ENCODE assay signal across 20 cellular contexts in genomic region chr3:180987344-180987743, GRCh38. TPM values are rescaled to one million over a fixed set of nuclear protein-coding genes. Genes with fewer than 3 reads are reported as not detected.
DNase-seq lines count a peak whose midpoint lies in the region; ATAC-seq and TF ChIP-seq lines count a peak whose summit lies in the region.
"Had no signal": no experiment of that assay in that cellular context is flagged by ENCODE, and none has a peak within 500 bp of the region (broad histone marks: within the 10 kb centered on the region; RNA-seq: fewer than 3 reads in every experiment).

No MANE protein-coding gene starts in this region.

- H3K79me2 ChIP-seq in neural progenitor cell (ENCODE audit: low read depth) = peaks cover 31% of the 10 kb centered on the region

- no peak for DNase-seq in T-helper 1 cell
- DNase-seq in Calu3 = no peak
- DNase-seq in neural progenitor cell (ENCODE audit: low spot score) = no peak
- no peak for DNase-seq in SIG-M5 treated with dmso at 0.1 percent for 504 hours (lab: John Stamatoyannopoulos, UW; ENCODE audit: unreplicated experiment)
- DNase-seq in body of pancreas = no peak
- DNase-seq: activated CD4-positive, alpha-beta T cell treated with anti-CD3 and anti-CD28 coated beads for 48 hours; cortex of kidney; EL; left cardiac atrium; NCI-H146; NCI-H2171; NCI-H524 treated with DMSO at 0.1 percent for 48 hours; stimulated activated CD4-positive, alpha-beta T cell treated with anti-CD3 and anti-CD28 coated beads, Interleukin-4, amount 100 ng/mL, for 4 hours; trophoblast cell had no signal

- BruUV-seq in Calu3 (replicated peaks; lab: Mats Ljungman, UMichigan) = TSS peak; percentile 3

- H3K27ac Mint-ChIP-seq in T-helper 1 cell treated with Interleukin-12 subunit alpha and Interleukin-12 subunit beta and Interleukin-4 antibody, amounts not matched to agents 30 μg/mL and 1 μg/mL, for 36 hours = no peak overlapping the region
- no peak overlapping the region for H3K27ac Mint-ChIP-seq in Calu3 (ENCODE audit: unreplicated experiment)
- H3K27ac Mint-ChIP-seq in activated naive CD8-positive, alpha-beta T cell = peak overlapping the region; percentile 82
- H3K27ac Mint-ChIP-seq in neural progenitor cell = no peak overlapping the region

- H3K9ac ChIP-seq in neural progenitor cell = no peak overlapping the region

- peaks cover 26% of the 10 kb centered on the region for H3F3A ChIP-seq in neural progenitor cell (ENCODE audit: low read depth)

- no peak for ATAC-seq in GM18907 (IDR thresholded peaks at IDR 0.05; ENCODE audit: unreplicated experiment)
- no peak for ATAC-seq in body of pancreas
- ATAC-seq: left cardiac atrium had no signal

- H3K4me1 Mint-ChIP-seq in T-helper 1 cell treated with Interleukin-12 subunit alpha and Interleukin-12 subunit beta and Interleukin-4 antibody, amounts not matched to agents 30 μg/mL and 1 μg/mL, for 36 hours (ENCODE audit: low read depth) = peaks cover 16% of the 10 kb centered on the region
- peaks cover 11% of the 10 kb centered on the region for H3K4me1 Mint-ChIP-seq in Calu3 (ENCODE audit: low read depth, unreplicated experiment)
- H3K4me1 Mint-ChIP-seq in activated naive CD8-positive, alpha-beta T cell (ENCODE audit: low read depth) = peaks cover 40% of the 10 kb centered on the region
- H3K4me1 Mint-ChIP-seq in neural progenitor cell = peaks cover 8% of the 10 kb centered on the region

- intact Hi-C loops in Calu3 (cut with micrococcal nuclease; ENCODE audit: unreplicated experiment) = loop anchor here (5.0 to 10.0 kb wide), 3 partner anchors 190 to 373 kb away; no protein-coding TSS in a partner anchor
- intact Hi-C loops in body of pancreas (cut with DNase I) = no loop called here

- H3K27ac ChIP-seq in neural progenitor cell (no peak overlapping the region), body of pancreas (no peak overlapping the region)
- H3K27ac ChIP-seq: 22Rv1, RWPE1 had no signal

- no peaks in the 10 kb centered on the region for H3K9me3 Mint-ChIP-seq in T-helper 1 cell treated with Interleukin-12 subunit alpha and Interleukin-12 subunit beta and Interleukin-4 antibody, amounts not matched to agents 30 μg/mL and 1 μg/mL, for 36 hours
- H3K9me3 Mint-ChIP-seq in Calu3 (ENCODE audit: low read depth, unreplicated experiment) (no peaks in the 10 kb centered on the region), neural progenitor cell (no peaks in the 10 kb centered on the region)
- no peaks in the 10 kb centered on the region for H3K9me3 Mint-ChIP-seq in activated naive CD8-positive, alpha-beta T cell (ENCODE audit: low read depth)

- H3K9me3 ChIP-seq in neural progenitor cell (ENCODE audit: low read depth) (no peaks in the 10 kb centered on the region), body of pancreas (no peaks in the 10 kb centered on the region)
- H3K9me3 ChIP-seq: breast epithelium had no signal

- peaks cover 20% of the 10 kb centered on the region for H3K36me3 Mint-ChIP-seq in T-helper 1 cell treated with Interleukin-12 subunit alpha and Interleukin-12 subunit beta and Interleukin-4 antibody, amounts not matched to agents 30 μg/mL and 1 μg/mL, for 36 hours (ENCODE audit: low read depth)
- H3K36me3 Mint-ChIP-seq in Calu3 (ENCODE audit: insufficient read depth, unreplicated experiment) (peaks cover 52% of the 10 kb centered on the region), neural progenitor cell (peaks cover 7% of the 10 kb centered on the region)
- H3K36me3 Mint-ChIP-seq in activated naive CD8-positive, alpha-beta T cell = peaks cover 2% of the 10 kb centered on the region

- no peak for TF ChIP-seq POLR2A in body of pancreas (IDR thresholded peaks at IDR 0.05)

- H3K4me2 ChIP-seq in neural progenitor cell = no peak overlapping the region

- no peak overlapping the region for H2AFZ ChIP-seq in neural progenitor cell (replicated peaks)

- no peaks in the 10 kb centered on the region for H4K20me1 ChIP-seq in neural progenitor cell (ENCODE audit: low read depth)

- H3K36me3 ChIP-seq in neural progenitor cell = peaks cover 13% of the 10 kb centered on the region
- H3K36me3 ChIP-seq in body of pancreas (replicated peaks in 1 of 2; ENCODE audit: insufficient read depth in 1 of 2, low read depth in 2 of 2) = no peaks in the 10 kb centered on the region
- H3K36me3 ChIP-seq: breast epithelium had no signal

- H3K27me3 Mint-ChIP-seq in T-helper 1 cell treated with Interleukin-12 subunit alpha and Interleukin-12 subunit beta and Interleukin-4 antibody, amounts not matched to agents 30 μg/mL and 1 μg/mL, for 36 hours (ENCODE audit: low read depth) = peaks cover 4% of the 10 kb centered on the region
- H3K27me3 Mint-ChIP-seq in Calu3 (ENCODE audit: unreplicated experiment) (peaks cover 12% of the 10 kb centered on the region), neural progenitor cell (ENCODE audit: insufficient read depth, low read depth) (peaks cover 2% of the 10 kb centered on the region)
- no peaks in the 10 kb centered on the region for H3K27me3 Mint-ChIP-seq in activated naive CD8-positive, alpha-beta T cell

- CTCF ChIA-PET in Calu3 (lab: Charles Lee) = no interaction called here

- H3K4me3 ChIP-seq in neural progenitor cell (no peak overlapping the region), body of pancreas (no peak overlapping the region)
- H3K4me3 ChIP-seq: breast epithelium had no signal

- TF ChIP-seq CTCF in Calu3 (IDR thresholded peaks at IDR 0.05; ENCODE audit: unreplicated experiment) (no peak), neural progenitor cell (IDR thresholded peaks at IDR 0.05) (no peak), body of pancreas (IDR thresholded peaks at IDR 0.05) (no peak)

- peaks cover 30% of the 10 kb centered on the region for H3K4me1 ChIP-seq in neural progenitor cell
- peaks cover 14% of the 10 kb centered on the region for H3K4me1 ChIP-seq in body of pancreas
- H3K4me1 ChIP-seq: breast epithelium had no signal

- H3K4me3 Mint-ChIP-seq in T-helper 1 cell treated with Interleukin-12 subunit alpha and Interleukin-12 subunit beta and Interleukin-4 antibody, amounts not matched to agents 30 μg/mL and 1 μg/mL, for 36 hours = peak overlapping the region; percentile 42
- H3K4me3 Mint-ChIP-seq in Calu3 (ENCODE audit: low read depth, unreplicated experiment) (no peak overlapping the region), neural progenitor cell (peak overlapping the region; percentile 24)
- H3K4me3 Mint-ChIP-seq in activated naive CD8-positive, alpha-beta T cell = peak overlapping the region; percentile 64

- WGBS in body of pancreas, 2 donors = 95 to 97% methylated on average over 2 of the region's 2 CpGs

- H3K27me3 ChIP-seq in neural progenitor cell (no peaks in the 10 kb centered on the region), body of pancreas (no peaks in the 10 kb centered on the region)
- H3K27me3 ChIP-seq: breast epithelium had no signal

RNA-seq across cellular contexts. Expression of gene DNAJC19, which starts 2.2 kb away (rescaled TPM):
- total RNA-seq in Calu3 (2022) = 90.0 and 92.9 TPM in 2 replicates
- total RNA-seq in neural progenitor cell (ENCODE audit: low replicate concordance) = 61.5 and 108 TPM in 2 replicates
- 10 to 100 TPM; 21.8 to 42.5 TPM for total RNA-seq in body of pancreas
